Comparison of ENCODE assay signal across 8 cellular contexts in the genomic region with DNA sequence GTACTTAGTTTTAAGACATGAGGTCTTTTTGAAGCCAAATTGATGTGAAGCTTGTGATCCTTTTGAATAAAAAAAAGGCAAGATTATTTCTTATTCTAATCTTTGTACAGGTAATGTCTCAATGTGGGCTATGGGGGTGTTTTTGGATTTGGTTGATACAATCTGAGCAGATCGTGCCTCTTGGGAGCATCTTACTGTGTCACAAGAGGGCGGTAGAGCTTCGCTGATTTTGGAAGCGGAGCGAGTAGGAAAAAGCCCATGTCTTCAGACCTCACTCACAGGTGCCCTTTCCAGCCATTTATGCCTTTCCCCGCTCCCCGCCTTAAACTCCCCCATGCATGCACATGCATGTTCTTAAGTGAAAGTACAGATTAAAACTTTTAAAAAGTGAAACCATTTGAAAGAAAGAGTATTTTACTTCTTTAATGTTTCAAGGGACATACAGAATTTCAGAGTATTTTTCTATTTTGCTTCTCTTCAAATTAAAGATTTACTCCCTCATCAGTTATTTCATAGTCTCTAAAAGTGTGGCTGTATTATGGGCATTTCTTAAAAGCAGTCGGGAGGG. TPM values are rescaled to one million over a fixed set of nuclear protein-coding genes. Genes with fewer than 3 reads are reported as not detected.
DNase-seq lines count a peak whose midpoint lies in the region; ATAC-seq, FAIRE-seq and TF ChIP-seq lines count a peak whose summit lies in the region.

No MANE protein-coding gene starts in this region.

- no peaks in the 10 kb centered on the region for H3K36me3 ChIP-seq in keratinocyte (ENCODE audit: control insufficient read depth in 2 of 2, extremely low read depth in 1 of 2, insufficient read depth in 2 of 2, low read length in 2 of 2)

- H3K27me3 ChIP-seq in keratinocyte (ENCODE audit: control insufficient read depth, extremely low read depth, insufficient read depth, low read length), result no peaks in the 10 kb centered on the region

- no peaks in the 10 kb centered on the region for H3K79me2 ChIP-seq in keratinocyte (ENCODE audit: control insufficient read depth, insufficient read depth, low read length)

- no peak overlapping the region for H3K27ac ChIP-seq in keratinocyte (ENCODE audit: control insufficient read depth, insufficient read depth, low read length)

- no peak for ATAC-seq in GM19397 (IDR thresholded peaks at IDR 0.05; ENCODE audit: unreplicated experiment)

- H3K9ac ChIP-seq in keratinocyte (ENCODE audit: control insufficient read depth, extremely low read depth, insufficient read depth, low read length), result no peak overlapping the region

- no peaks in the 10 kb centered on the region for H3K4me1 ChIP-seq in keratinocyte (ENCODE audit: control insufficient read depth, extremely low read depth, insufficient read depth, low read length)

- no peaks in the 10 kb centered on the region for H3K9me1 ChIP-seq in keratinocyte (ENCODE audit: control insufficient read depth, extremely low read depth, insufficient read depth, low read length)

- no peaks in the 10 kb centered on the region for H3K9me3 ChIP-seq in keratinocyte (ENCODE audit: control insufficient read depth, low read depth, low read length)

- no peak overlapping the region for H2AFZ ChIP-seq in keratinocyte (ENCODE audit: control insufficient read depth, low read length)

- no peak overlapping the region for H3K4me2 ChIP-seq in keratinocyte (ENCODE audit: control insufficient read depth, extremely low read depth, insufficient read depth, low read depth, low read length)

- FAIRE-seq in TTC549 (lab: Jason Lieb, UNC) (peak; percentile 47), keratinocyte (lab: Jason Lieb, UNC) (peak; percentile 67)

- no peak overlapping the region for H3K4me3 ChIP-seq in cardiac fibroblast (replicated peaks in 1 of 2; ENCODE audit: low read depth in 2 of 2, low read length in 2 of 2)
- H3K4me3 ChIP-seq in keratinocyte (ENCODE audit: control insufficient read depth in 2 of 3, extremely low read depth in 1 of 3, insufficient read depth in 2 of 3, low read depth in 1 of 3, low read length in 3 of 3), result no peak overlapping the region

- dilution Hi-C loops in keratinocyte (cut with MboI; ENCODE audit: extremely low pct_ligation_motif_present, low sequenced_read_pairs), result no loop called here

- peak; percentile 35 for DNase-seq in DMS153 (lab: John Stamatoyannopoulos, UW)
- peak; percentile 54 for DNase-seq in HCEC 1CT
- DNase-seq in NCI-H2081 (lab: John Stamatoyannopoulos, UW), result peak; percentile 81 to 84
- peak; percentile 81 for DNase-seq in cardiac fibroblast (ENCODE audit: low read depth in 2 of 2)
- peak; percentile 35 for DNase-seq in keratinocyte (ENCODE audit: low read depth, low spot score)
- peak; percentile 46 for DNase-seq in stimulated activated CD4-positive, alpha-beta T cell treated with anti-CD3 and anti-CD28 coated beads, Interleukin-1b, Interleukin-23, amount 100 ng/mL, for 48 hours

- TF ChIP-seq CTCF in cardiac fibroblast (IDR thresholded peaks at IDR 0.05; ENCODE audit: low read depth, low read length) (peak; percentile 78), keratinocyte (optimal IDR thresholded peaks at IDR 0.05 in 1 of 3, IDR thresholded peaks at IDR 0.05 in 1 of 3, conservative IDR thresholded peaks at IDR 0.05 in 1 of 3; ENCODE audit: extremely low read depth in 1 of 3, insufficient read depth in 2 of 3, low read length in 3 of 3) (peak; percentile 85 to 87 (median 87))

- no peaks in the 10 kb centered on the region for H4K20me1 ChIP-seq in keratinocyte (ENCODE audit: control insufficient read depth, extremely low read depth, insufficient read depth, low read length)

RNA-seq across cellular contexts. Expression of a gene that starts 18.8 kb away (rescaled TPM):
- polyA plus RNA-seq in keratinocyte, result 0.04 to 0.12 TPM (median 0.05 TPM) in 3 replicates
- not detected for polyA plus RNA-seq in keratinocyte (2011; ENCODE audit: low read depth)
- polyA plus RNA-seq in keratinocyte (2011; cell fraction: cytosol; rRNA removed), result not detected in 2 replicates
- not detected in 2 replicates for polyA plus RNA-seq in keratinocyte (2011; cell fraction: nucleus; rRNA removed)
- not detected in 2 replicates for polyA plus RNA-seq in keratinocyte (2012; ENCODE audit: low replicate concordance)
- not detected in 3 replicates for polyA minus RNA-seq in keratinocyte
- not detected for polyA minus RNA-seq in keratinocyte (2011; cell fraction: cytosol; rRNA and poly(A)+ RNA removed)
- polyA minus RNA-seq in keratinocyte (2011; cell fraction: nucleus; rRNA and poly(A)+ RNA removed), result not detected in 2 replicates

RNA-seq across cellular contexts. Expression of a gene that starts 20.1 kb away (rescaled TPM):
- polyA plus RNA-seq in keratinocyte, result 8.8 to 16.5 TPM (median 11.8 TPM) in 3 replicates
- polyA plus RNA-seq in keratinocyte (2011; ENCODE audit: low read depth), result 49.4 TPM
- polyA plus RNA-seq in keratinocyte (2011; cell fraction: cytosol; rRNA removed), result 9.4 and 16.1 TPM in 2 replicates
- polyA plus RNA-seq in keratinocyte (2011; cell fraction: nucleus; rRNA removed), result 11.5 and 15.8 TPM in 2 replicates
- polyA plus RNA-seq in keratinocyte (2012; ENCODE audit: low replicate concordance), result 13.3 and 17.6 TPM in 2 replicates
- polyA minus RNA-seq in keratinocyte, result 2.4 to 13.3 TPM (median 7.4 TPM) in 3 replicates
- 10.0 TPM for polyA minus RNA-seq in keratinocyte (2011; cell fraction: cytosol; rRNA and poly(A)+ RNA removed)
- polyA minus RNA-seq in keratinocyte (2011; cell fraction: nucleus; rRNA and poly(A)+ RNA removed), result 6.1 and 9.8 TPM in 2 replicates

RNA-seq across cellular contexts. Expression of a gene that starts 22.7 kb away (rescaled TPM):
- 0.01 to 0.22 TPM (median 0.09 TPM) in 3 replicates for polyA plus RNA-seq in keratinocyte
- not detected for polyA plus RNA-seq in keratinocyte (2011; ENCODE audit: low read depth)
- polyA plus RNA-seq in keratinocyte (2011; cell fraction: cytosol; rRNA removed), result 0.06 and 0.18 TPM in 2 replicates
- 0.09 and 0.42 TPM in 2 replicates for polyA plus RNA-seq in keratinocyte (2011; cell fraction: nucleus; rRNA removed)
- polyA plus RNA-seq in keratinocyte (2012; ENCODE audit: low replicate concordance), result 1.5 TPM in 1 of 2 replicates, not detected in the other
- polyA minus RNA-seq in keratinocyte, result 0.30 TPM in 1 of 3 replicates, not detected in the others
- polyA minus RNA-seq in keratinocyte (2011; cell fraction: cytosol; rRNA and poly(A)+ RNA removed), result not detected
- not detected in 2 replicates for polyA minus RNA-seq in keratinocyte (2011; cell fraction: nucleus; rRNA and poly(A)+ RNA removed)

RNA-seq across cellular contexts. Expression of a gene that starts 35.6 kb away (rescaled TPM):
- polyA plus RNA-seq in keratinocyte, result 2.9 to 7.2 TPM (median 4.7 TPM) in 3 replicates
- polyA plus RNA-seq in keratinocyte (2011; ENCODE audit: low read depth), result 0.80 TPM
- polyA plus RNA-seq in keratinocyte (2011; cell fraction: cytosol; rRNA removed), result 2.5 and 4.0 TPM in 2 replicates
- 1.9 and 3.0 TPM in 2 replicates for polyA plus RNA-seq in keratinocyte (2011; cell fraction: nucleus; rRNA removed)
- polyA plus RNA-seq in keratinocyte (2012; ENCODE audit: low replicate concordance), result 1.8 and 4.5 TPM in 2 replicates
- polyA minus RNA-seq in keratinocyte, result 0.49 to 4.8 TPM (median 0.82 TPM) in 3 replicates
- not detected for polyA minus RNA-seq in keratinocyte (2011; cell fraction: cytosol; rRNA and poly(A)+ RNA removed)
- polyA minus RNA-seq in keratinocyte (2011; cell fraction: nucleus; rRNA and poly(A)+ RNA removed), result 1.7 TPM in 1 of 2 replicates, not detected in the other
